In the genomic region with DNA sequence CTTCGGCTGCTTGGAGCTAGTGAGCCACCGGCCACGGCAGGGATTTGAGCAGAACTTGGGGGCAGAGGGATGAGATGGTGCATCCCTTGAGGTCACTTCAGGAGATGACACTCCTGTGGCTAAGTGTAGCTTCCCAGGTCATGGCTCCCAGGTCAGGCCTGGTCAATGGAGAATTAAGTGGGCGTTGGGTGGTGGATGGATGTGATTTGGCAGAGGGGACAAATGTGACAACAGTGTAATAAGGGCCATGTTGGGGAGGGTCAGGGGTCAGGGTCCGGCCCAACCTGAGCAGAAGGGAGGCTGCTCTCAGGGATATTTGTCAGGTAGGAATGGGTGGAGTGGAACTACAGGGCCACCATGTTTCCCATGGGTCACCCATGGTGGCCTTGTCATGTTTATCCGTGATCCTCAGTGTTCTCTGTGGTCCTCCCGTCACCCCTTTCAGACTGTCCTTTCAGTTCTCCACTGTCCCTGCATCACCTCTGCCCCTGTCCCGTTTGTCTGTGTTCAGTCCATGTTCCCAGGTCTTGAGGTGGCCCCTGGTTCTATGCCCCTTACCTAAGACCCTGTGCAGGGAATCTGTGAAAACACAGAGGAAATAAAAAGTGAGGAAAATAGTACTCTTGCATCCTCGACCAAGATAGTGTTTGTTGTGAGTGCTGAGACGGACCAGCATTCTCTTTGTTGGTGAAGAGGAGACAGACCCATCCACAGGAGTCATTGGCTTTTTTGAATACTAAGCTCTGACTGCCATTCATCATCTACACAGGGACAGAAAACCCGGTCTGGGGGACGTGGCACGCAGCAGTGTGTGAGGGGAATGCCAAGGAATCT, we compare ENCODE assay signal across 1 cellular context.
TF ChIP-seq lines count a peak whose summit lies in the region.

No MANE protein-coding gene starts in this region.

TF ChIP-seq in HepG2, 621 proteins besides CTCF, POLR2A, EP300 and RAD21:
- TF ChIP-seq ZNF367 (CRISPR knock-in tag; IDR thresholded peaks at IDR 0.05; ENCODE audit: borderline replicate concordance) = no peak
- 0 out of 2 replicates have a peak, but pooled peaks have one; percentile 3 for TF ChIP-seq HNF4A (CRISPR knock-in tag; IDR thresholded peaks at IDR 0.05)
- TF ChIP-seq ZNF124 (CRISPR knock-in tag; IDR thresholded peaks at IDR 0.05) = no peak
- TF ChIP-seq KDM2A (CRISPR knock-in tag; IDR thresholded peaks at IDR 0.05; ENCODE audit: borderline replicate concordance, low read depth) = no peak
- TF ChIP-seq, protein P1, sequence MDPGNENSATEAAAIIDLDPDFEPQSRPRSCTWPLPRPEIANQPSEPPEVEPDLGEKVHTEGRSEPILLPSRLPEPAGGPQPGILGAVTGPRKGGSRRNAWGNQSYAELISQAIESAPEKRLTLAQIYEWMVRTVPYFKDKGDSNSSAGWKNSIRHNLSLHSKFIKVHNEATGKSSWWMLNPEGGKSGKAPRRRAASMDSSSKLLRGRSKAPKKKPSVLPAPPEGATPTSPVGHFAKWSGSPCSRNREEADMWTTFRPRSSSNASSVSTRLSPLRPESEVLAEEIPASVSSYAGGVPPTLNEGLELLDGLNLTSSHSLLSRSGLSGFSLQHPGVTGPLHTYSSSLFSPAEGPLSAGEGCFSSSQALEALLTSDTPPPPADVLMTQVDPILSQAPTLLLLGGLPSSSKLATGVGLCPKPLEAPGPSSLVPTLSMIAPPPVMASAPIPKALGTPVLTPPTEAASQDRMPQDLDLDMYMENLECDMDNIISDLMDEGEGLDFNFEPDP (CRISPR knock-in tag; conservative IDR thresholded peaks at IDR 0.05) = 0 out of 2 replicates have a peak, but pooled peaks have one; percentile 53
- TF ChIP-seq TCF7 (IDR thresholded peaks at IDR 0.05; ENCODE audit: low read depth) = no peak
- TF ChIP-seq SUZ12 (IDR thresholded peaks at IDR 0.05; ENCODE audit: low read depth, low read length) = no peak
- 0 out of 2 replicates have a peak, but pooled peaks have one; percentile 27 for TF ChIP-seq ZIK1 (CRISPR knock-in tag; IDR thresholded peaks at IDR 0.05; ENCODE audit: borderline replicate concordance, low read depth)
